ENCODE assay signal across 20 cellular contexts in genomic region chr1:24927473-24927872, GRCh38. TPM values are rescaled to one million over a fixed set of nuclear protein-coding genes. Genes with fewer than 3 reads are reported as not detected.
DNase-seq lines count a peak whose midpoint lies in the region; ATAC-seq, FAIRE-seq and TF ChIP-seq lines count a peak whose summit lies in the region.
"Had no signal": no experiment of that assay in that cellular context is flagged by ENCODE, and none has a peak within 500 bp of the region (broad histone marks: within the 10 kb centered on the region; RNA-seq: fewer than 3 reads in every experiment).

No MANE protein-coding gene starts in this region.

- H3K4me1 ChIP-seq in MM.1S (ENCODE audit: low read length) (peaks cover 26% of the 10 kb centered on the region), GM12878 (ENCODE audit: control insufficient read depth, insufficient read depth, low read length) (peaks cover 53% of the 10 kb centered on the region), spleen (peaks cover 48 to 96% (median 91%) of the 10 kb centered on the region in 6 donors)

- peak overlapping the region; percentile 92 for H3K27ac Mint-ChIP-seq in activated CD4-positive, alpha-beta T cell treated with anti-CD3 and anti-CD28 coated beads, Interleukin-2, amount 10 ng/mL, durations not matched to agents 24 days and 14 days

- H3K4me2 ChIP-seq in MM.1S (ENCODE audit: low read depth, low read length) (peak overlapping the region; percentile 83), GM12878 (ENCODE audit: control insufficient read depth, insufficient read depth) (peak overlapping the region; percentile 93)

- RAD21 ChIA-PET in GM12878 (lab: Charles Lee; ENCODE audit: unreplicated experiment) = interaction anchor here (0.6 to 11.2 kb wide), 17 partner anchors 7 to 936 kb away, joined by 3 to 150 read pairs (median 8); no protein-coding TSS in a partner anchor

- CTCF ChIA-PET in GM12878 (lab: Yijun Ruan, JAX) = interaction anchor here (1.0 to 20.9 kb wide), 14 partner anchors 17 to 215 kb away, joined by 3 to 314 read pairs (median 6); no protein-coding TSS in a partner anchor

- SMC1A ChIA-PET in GM12878 (lab: Charles Lee; ENCODE audit: uncharacterized antibody, unreplicated experiment) = interaction anchor here (0.6 to 23.9 kb wide), 17 partner anchors 8 to 109 kb away, joined by 3 to 391 read pairs (median 8); no protein-coding TSS in a partner anchor

- H4K20me1 ChIP-seq in MM.1S (ENCODE audit: insufficient read depth, low read length) (peaks cover 6% of the 10 kb centered on the region; the same call in 1 of the 2 replicates), GM12878 (ENCODE audit: control insufficient read depth, insufficient read depth) (peaks cover 10% of the 10 kb centered on the region)

- H3K36me3 ChIP-seq in MM.1S (replicated peaks; ENCODE audit: insufficient read depth, low read length) (0 out of 2 replicates have a peak, but pooled peaks cover 5% of the 10 kb centered on the region), GM12878 (ENCODE audit: control insufficient read depth in 2 of 2, insufficient read depth in 2 of 2, low read length in 1 of 2) (peaks cover 22 to 26% of the 10 kb centered on the region in 2 experiments), spleen (peaks cover 0 to 47% (median 0%) of the 10 kb centered on the region in 6 donors)

- intact Hi-C loops in activated CD4-positive, alpha-beta T cell treated with anti-CD3 and anti-CD28 coated beads, Interleukin-2, amount 10 ng/mL, durations not matched to agents 24 days and 14 days (cut with micrococcal nuclease) = loop anchor here (5.0 to 10.0 kb wide), 2 partner anchors 285 to 307 kb away; partner anchors contain the start of genes SRRM1 and SYF2
- intact Hi-C loops in GM12878 (cut with micrococcal nuclease; ENCODE audit: unreplicated experiment) = loop anchor here (5.0 to 10.0 kb wide), 2 partner anchors 175 to 277 kb away; no protein-coding TSS in a partner anchor
- intact Hi-C loops in spleen (cut with DNase I; ENCODE audit: low total_unique reads) = no loop called here

- peak overlapping the region; percentile 96 for H3K4me3 Mint-ChIP-seq in activated CD4-positive, alpha-beta T cell treated with anti-CD3 and anti-CD28 coated beads, Interleukin-2, amount 10 ng/mL, durations not matched to agents 24 days and 14 days

- TF ChIP-seq CTCF in MM.1S (IDR thresholded peaks at IDR 0.05; ENCODE audit: low read length) (no peak), GM12878 (IDR thresholded peaks at IDR 0.05 in 2 of 3, conservative IDR thresholded peaks at IDR 0.05 in 1 of 3; ENCODE audit: control insufficient read depth in 2 of 3, extremely low read depth in 1 of 3, insufficient read depth in 1 of 3, low read depth in 3 of 3, low read length in 3 of 3) (no peak), spleen (IDR thresholded peaks at IDR 0.05 in 8 of 11, conservative IDR thresholded peaks at IDR 0.05 in 3 of 11) (no peak)

- WGBS in GM12878 (ENCODE audit: insufficient coverage, insufficient replicate concordance, low lambda C conversion rate, missing lambda C conversion rate) = under 1% methylated on average over 17 of the region's 17 CpGs
- WGBS in spleen, 5 donors = 43 to 63% (median 48%) methylated on average over 17 of the region's 17 CpGs

- no peak for FAIRE-seq in GM12878 (lab: Jason Lieb, UNC)
- FAIRE-seq: small intestine had no signal

- H3K27me3 ChIP-seq in MM.1S (replicated peaks; ENCODE audit: insufficient read depth, low read length) = no peaks in the 10 kb centered on the region
- no peaks in the 10 kb centered on the region for H3K27me3 ChIP-seq in GM12878 (replicated peaks in 1 of 2; ENCODE audit: control insufficient read depth in 2 of 2, insufficient read depth in 2 of 2, low read length in 1 of 2)
- H3K27me3 ChIP-seq in spleen (replicated peaks in 1 of 7) = peaks cover 2 to 93% (median 62%) of the 10 kb centered on the region in 7 donors

- no peak for DNase-seq in activated CD4-positive, alpha-beta T cell treated with anti-CD3 and anti-CD28 coated beads, Interleukin-2, amount 10 ng/mL, durations not matched to agents 24 days and 14 days
- DNase-seq in activated CD4-positive, alpha-beta T cell treated with anti-CD3 and anti-CD28 coated beads for 4 hours = no peak
- DNase-seq in MM.1S (no peak), GM12878 (ENCODE audit: low read depth, low spot score) (no peak), spleen (no peak), AG08395 (ENCODE audit: low spot score) (no peak), amygdala (lab: John Stamatoyannopoulos, UW) (no peak), NCI-H146 (lab: John Stamatoyannopoulos, UW) (no peak)
- DNase-seq: activated gamma-delta T cell, DMS 273 treated with DMSO at 0.1 percent for 48 hours, hypothalamus, left ventricle myocardium superior, NCI-H1092 treated with DMSO at 0.1 percent for 48 hours, NCI-H510A treated with DMSO at 0.1 percent for 48 hours, nucleus accumbens, SIG-M5, small intestine, trophoblast cell had no signal

- peaks cover 2% of the 10 kb centered on the region for H3K27me3 Mint-ChIP-seq in activated CD4-positive, alpha-beta T cell treated with anti-CD3 and anti-CD28 coated beads, Interleukin-2, amount 10 ng/mL, durations not matched to agents 24 days and 14 days

- ATAC-seq in GM12878 = no peak
- ATAC-seq: left ventricle myocardium superior had no signal

- peak overlapping the region; percentile 95; the same call in 1 of the 2 replicates for H3K4me3 ChIP-seq in MM.1S (ENCODE audit: low read length)
- H3K4me3 ChIP-seq in GM12878 = peak overlapping the region; percentile 99
- H3K4me3 ChIP-seq in spleen = peak overlapping the region; percentile 60 to 95 (median 72)

- H2AFZ ChIP-seq in MM.1S (ENCODE audit: low read length) (no peak overlapping the region), GM12878 (ENCODE audit: control insufficient read depth, low read depth, low read length) (no peak overlapping the region)

- TF ChIP-seq POLR2A in GM12878 (IDR thresholded peaks at IDR 0.05; ENCODE audit: low read depth, low read length) (no peak; the same call in 1 of the 2 replicates), spleen (IDR thresholded peaks at IDR 0.05) (no peak)

- BruUV-seq in GM12878 (replicated peaks; lab: Mats Ljungman, UMichigan) = no TSS peak

- H3K36me3 Mint-ChIP-seq in activated CD4-positive, alpha-beta T cell treated with anti-CD3 and anti-CD28 coated beads, Interleukin-2, amount 10 ng/mL, durations not matched to agents 24 days and 14 days (ENCODE audit: low read depth) = peaks cover 63% of the 10 kb centered on the region

- no peak overlapping the region; the same call in 1 of the 2 replicates for H3K9ac ChIP-seq in MM.1S (ENCODE audit: low read length)
- peak overlapping the region; percentile 86 for H3K9ac ChIP-seq in GM12878 (ENCODE audit: control insufficient read depth, insufficient read depth, low read length)

- in situ Hi-C loops in GM12878 (cut with MboI) = no loop called here

- H3K9me3 ChIP-seq in MM.1S (replicated peaks; ENCODE audit: insufficient read depth, low read length) (no peaks in the 10 kb centered on the region), GM12878 (replicated peaks; ENCODE audit: control insufficient read depth, insufficient read depth, low read length) (no peaks in the 10 kb centered on the region), spleen (no peaks in the 10 kb centered on the region)

- no peak for TF ChIP-seq RAD21 in GM12878 (IDR thresholded peaks at IDR 0.05; ENCODE audit: insufficient read depth, low read depth, low read length)

- POLR2A ChIA-PET in GM12878 (lab: Charles Lee) = interaction anchor here (0.9 to 7.2 kb wide), 20 partner anchors 8 to 512 kb away, joined by 3 to 75 read pairs (median 4); partner anchors contain the start of genes CLIC4 and NIPAL3

- H3K9me2 ChIP-seq in MM.1S (replicated peaks; ENCODE audit: insufficient read depth, low read length) = no peaks in the 10 kb centered on the region

- peaks cover 71% of the 10 kb centered on the region for H3K79me2 ChIP-seq in MM.1S (ENCODE audit: low read length)
- peaks cover 98% of the 10 kb centered on the region for H3K79me2 ChIP-seq in GM12878 (ENCODE audit: control insufficient read depth, insufficient read depth, low read length)

- no peak overlapping the region for H3K27ac ChIP-seq in MM.1S (ENCODE audit: low read length)
- H3K27ac ChIP-seq in GM12878 (ENCODE audit: control insufficient read depth, insufficient read depth) = peak overlapping the region; percentile 89
- H3K27ac ChIP-seq in spleen = peak overlapping the region in 7 of 8 donors; percentile 94 to 99 (median 95)

- H3F3A ChIP-seq in MM.1S (ENCODE audit: insufficient read depth, low read length) = peaks cover 19% of the 10 kb centered on the region

- no peak for TF ChIP-seq EP300 in GM12878 (IDR thresholded peaks at IDR 0.05; ENCODE audit: borderline replicate concordance in 1 of 2, control insufficient read depth in 1 of 2, low read depth in 2 of 2, low read length in 2 of 2)

- no peaks in the 10 kb centered on the region for H3K9me3 Mint-ChIP-seq in activated CD4-positive, alpha-beta T cell treated with anti-CD3 and anti-CD28 coated beads, Interleukin-2, amount 10 ng/mL, durations not matched to agents 24 days and 14 days

- peaks cover 64% of the 10 kb centered on the region for H3K4me1 Mint-ChIP-seq in activated CD4-positive, alpha-beta T cell treated with anti-CD3 and anti-CD28 coated beads, Interleukin-2, amount 10 ng/mL, durations not matched to agents 24 days and 14 days

TF ChIP-seq in GM12878, 131 proteins besides CTCF, POLR2A, EP300 and RAD21 (continues in another document):
- no peak for TF ChIP-seq ZSCAN29 (IDR thresholded peaks at IDR 0.05)
- no peak for TF ChIP-seq KDM1A (IDR thresholded peaks at IDR 0.05; ENCODE audit: borderline replicate concordance)
- TF ChIP-seq LARP7 (IDR thresholded peaks at IDR 0.05) = peak; percentile 25; the same call in 1 of the 2 replicates

RNA-seq across cellular contexts. Expression of gene RUNX3, which starts 2.6 kb away (rescaled TPM):
- total RNA-seq in activated CD4-positive, alpha-beta T cell treated with anti-CD3 and anti-CD28 coated beads, Interleukin-2, amount 10 ng/mL, durations not matched to agents 24 days and 14 days = 110 and 112 TPM in 2 replicates
- total RNA-seq in GM12878 (2013; cell fraction: nucleolus; rRNA removed) = 101 and 106 TPM in 2 replicates
- 25.8 and 33.5 TPM in 2 replicates for total RNA-seq in GM12878 (2014; rRNA removed)
- total RNA-seq in GM12878 (2014; rRNA removed; fragmentation: Illumina TruSeq; extraction: Trizol) = 18.4 and 19.0 TPM in 2 replicates
- 148 and 151 TPM in 2 replicates for total RNA-seq in GM12878 (2021)
- 44.1 TPM for polyA plus RNA-seq in GM12878 (2011; ENCODE audit: low read depth)
- 15.0 and 25.8 TPM in 2 replicates for polyA plus RNA-seq in GM12878 (2011; rRNA removed)
- polyA plus RNA-seq in GM12878 (2011; cell fraction: cytosol; rRNA removed) = 45.6 and 51.9 TPM in 2 replicates
- 72.8 and 112 TPM in 2 replicates for polyA plus RNA-seq in GM12878 (2011; cell fraction: nucleus; rRNA removed)
- 91.6 and 104 TPM in 2 replicates for polyA plus RNA-seq in GM12878 (2012)
- 48.8 and 61.7 TPM in 2 replicates for polyA plus RNA-seq in GM12878 (2014; fragmentation: Illumina TruSeq; extraction: Trizol)
- polyA plus RNA-seq in GM12878 (2014; fragmentation: Nextera tagmentation; extraction: Ambion mirVana) = 10 to 100 TPM; 21.6 to 26.3 TPM
- 64.7 and 79.6 TPM in 2 replicates for polyA plus RNA-seq in GM12878 (2014; rRNA removed)
- polyA plus RNA-seq in GM12878 (2016; fragmentation: Nextera tagmentation; extraction: Ambion mirVana) = 10 to 100 TPM; 29.3 to 34.0 TPM
- 20.0 and 31.7 TPM in 2 replicates for polyA minus RNA-seq in GM12878 (2011; rRNA and poly(A)+ RNA removed)
- 30.6 and 47.6 TPM in 2 replicates for polyA minus RNA-seq in GM12878 (2011; cell fraction: cytosol; rRNA and poly(A)+ RNA removed)
- polyA minus RNA-seq in GM12878 (2011; cell fraction: nucleus; rRNA and poly(A)+ RNA removed) = 30.8 and 46.2 TPM in 2 replicates
- 10 to 100 TPM; 38.1 to 76.3 (median 52.3) TPM for total RNA-seq in spleen
- polyA plus RNA-seq in spleen = 10 to 100 TPM; 17.3 to 22.1 (median 18.2) TPM
- total RNA-seq: A172, cerebellum had no signal
